Comparison of ENCODE assay signal across 29 cellular contexts in genomic region chr7:33973235-33974015, GRCh38.
A peak's percentile ranks its signal among the peaks of the same experiment; 100 is the strongest.
DNase-seq lines count a peak whose midpoint lies in the region; ATAC-seq and TF ChIP-seq lines count a peak whose summit lies in the region.
"Had no signal": no experiment of that assay in that cellular context is flagged by ENCODE, and none has a peak within 500 bp of the region (broad histone marks: within the 10 kb centered on the region; RNA-seq: fewer than 3 reads in every experiment).

No MANE protein-coding gene starts in this region.

- H3F3A ChIP-seq in SK-N-SH (replicated peaks; ENCODE audit: insufficient read depth), result peaks cover 7% of the 10 kb centered on the region

- H3K9me2 ChIP-seq in SK-N-SH, result no peaks in the 10 kb centered on the region

- no peak for ATAC-seq in GM18505 (IDR thresholded peaks at IDR 0.05; ENCODE audit: unreplicated experiment)
- ATAC-seq: HCT116; Panc1; stimulated activated memory B cell treated with anti-CD40 and anti-IgM and Interleukin-4, amounts not matched to agents 10 μg/mL and 1 μg/mL and 100 μg/mL, for 72 hours had no signal

- no peak for TF ChIP-seq POLR2A in GM18505 (IDR thresholded peaks at IDR 0.05; ENCODE audit: borderline replicate concordance, extremely low read depth, insufficient read depth, insufficient read length)

- H3K4me2 ChIP-seq in SK-N-SH, result no peak overlapping the region
- H3K4me2 ChIP-seq: hepatocyte had no signal

- POLR2A ChIA-PET in SK-N-SH (lab: Yijun Ruan, JAX), result no interaction called here

- intact Hi-C loops in tibial artery (cut with DNase I; ENCODE audit: low total_unique reads), result no loop called here

- peak; percentile 63 for DNase-seq in A172 (ENCODE audit: low spot score)
- DNase-seq in HCEC 1CT, result peak; percentile 39
- no peak for DNase-seq in SK-N-SH
- peak; percentile 21 for DNase-seq in hepatic stellate cell (ENCODE audit: low spot score)
- DNase-seq in tibial artery, result no peak
- no peak for DNase-seq in COLO668 (lab: John Stamatoyannopoulos, UW; ENCODE audit: unreplicated experiment)
- no peak for DNase-seq in activated CD4-positive, alpha-beta T cell treated with anti-CD3 and anti-CD28 coated beads for 1 hour
- DNase-seq: activated CD4-positive, alpha-beta memory T cell treated with anti-CD3 and anti-CD28 coated beads for 36 hours; activated CD4-positive, CD25-positive, alpha-beta regulatory T cell; activated CD8-positive, alpha-beta memory T cell treated with anti-CD3 and anti-CD28 coated beads, Interleukin-2, amount 50 U/mL, for 4 hours; activated naive CD4-positive, alpha-beta T cell treated with anti-CD3 and anti-CD28 coated beads, Interleukin-2, amount 10 ng/mL, durations not matched to agents 7 days and 5 days; amniotic stem cell; BE2C; GDM1; Kasumi-1; NCI-H1048; NCI-H187; NCI-H69; sigmoid colon; stimulated activated CD4-positive, alpha-beta T cell treated with anti-CD3 and anti-CD28 coated beads, Interleukin-4, amount 100 ng/mL, for 4 hours; T-helper 1 cell had no signal

- H3K9ac ChIP-seq in SK-N-SH, result no peak overlapping the region

- no peak overlapping the region for H2AFZ ChIP-seq in SK-N-SH (ENCODE audit: low read depth)
- H2AFZ ChIP-seq: hepatocyte had no signal

- H3K4me3 ChIP-seq in SK-N-SH (ENCODE audit: low read depth in 2 of 2, low read length in 1 of 2) (no peak overlapping the region), tibial artery (no peak overlapping the region)
- H3K4me3 ChIP-seq: breast epithelium, hepatocyte, prostate gland, sigmoid colon had no signal

- H3K9me3 ChIP-seq in SK-N-SH (no peaks in the 10 kb centered on the region), tibial artery (no peaks in the 10 kb centered on the region)
- H3K9me3 ChIP-seq: BE2C, breast epithelium, neutrophil, prostate gland, sigmoid colon had no signal

- H3K27me3 ChIP-seq in SK-N-SH (ENCODE audit: insufficient read depth) (no peaks in the 10 kb centered on the region), tibial artery (no peaks in the 10 kb centered on the region)
- H3K27me3 ChIP-seq: BE2C, breast epithelium, hepatocyte, neutrophil, sigmoid colon had no signal

- CTCF ChIA-PET in SK-N-SH (lab: Yijun Ruan, JAX), result interaction anchor here (0.7 to 1.2 kb wide), 3 partner anchors 9 to 41 kb away, joined by 3 read pairs; no protein-coding TSS in a partner anchor

- 52% methylated on average over 5 of the region's 5 CpGs for WGBS in SK-N-SH (ENCODE audit: low lambda C conversion rate)

- no peak for TF ChIP-seq RAD21 in SK-N-SH (IDR thresholded peaks at IDR 0.05; ENCODE audit: low read length)

- no peaks in the 10 kb centered on the region for H3K36me3 ChIP-seq in SK-N-SH (replicated peaks in 1 of 2; ENCODE audit: control insufficient read depth in 1 of 2, insufficient read depth in 2 of 2, low read length in 1 of 2)
- H3K36me3 ChIP-seq in tibial artery, result no peaks in the 10 kb centered on the region
- H3K36me3 ChIP-seq: BE2C, breast epithelium, neutrophil, prostate gland, sigmoid colon had no signal

- no peak for TF ChIP-seq EP300 in SK-N-SH (IDR thresholded peaks at IDR 0.05; ENCODE audit: borderline replicate concordance in 1 of 2, low read depth in 1 of 2, low read length in 1 of 2)

- no peaks in the 10 kb centered on the region for H3K79me2 ChIP-seq in SK-N-SH (ENCODE audit: insufficient read depth)
- H3K79me2 ChIP-seq: hepatocyte had no signal

- TF ChIP-seq CTCF in SK-N-SH (IDR thresholded peaks at IDR 0.05) (no peak; the same call in 1 of the 2 replicates), tibial artery (IDR thresholded peaks at IDR 0.05) (no peak)

- H3K4me1 ChIP-seq in SK-N-SH (ENCODE audit: control insufficient read depth in 1 of 2, insufficient read depth in 2 of 2, low read depth in 1 of 2, low read length in 1 of 2), result peaks cover 0 to 9% of the 10 kb centered on the region in 2 experiments; a peak in 1 of 4 replicates
- H3K4me1 ChIP-seq in tibial artery, result no peaks in the 10 kb centered on the region
- H3K4me1 ChIP-seq: BE2C, breast epithelium, prostate gland, sigmoid colon had no signal

- H3K27ac ChIP-seq in SK-N-SH (ENCODE audit: low read depth in 2 of 2, low read length in 1 of 2), result no peak overlapping the region
- no peak overlapping the region for H3K27ac ChIP-seq in tibial artery
- H3K27ac ChIP-seq: breast epithelium, hepatocyte, neutrophil, prostate gland, sigmoid colon had no signal

- no peaks in the 10 kb centered on the region for H4K20me1 ChIP-seq in SK-N-SH (ENCODE audit: insufficient read depth)

TF ChIP-seq in SK-N-SH, 30 proteins besides CTCF, POLR2A, EP300 and RAD21:
- TF ChIP-seq RCOR1 (IDR thresholded peaks at IDR 0.05; ENCODE audit: low read length), result no peak
- TF ChIP-seq MAX (IDR thresholded peaks at IDR 0.05; ENCODE audit: low read depth), result no peak
- TF ChIP-seq FOSL2 (IDR thresholded peaks at IDR 0.05; ENCODE audit: borderline replicate concordance, low read depth), result peak; percentile 15; the same call in 1 of the 2 replicates
TF ChIP-seq in SK-N-SH: peak in this region for 1.

Comparison
In these comparisons a context has a peak if more than half of its experiments do, and no peak if none do; other contexts are left out.
1. DNase-seq: peak in A172 (single experiment), HCEC 1CT (single experiment) and hepatic stellate cell (single experiment); none in SK-N-SH (single experiment), tibial artery (0 of 2), COLO668 (single experiment) and activated CD4-positive, alpha-beta T cell treated with anti-CD3 and anti-CD28 coated beads for 1 hour (single experiment).